33 cellular contexts compared by ENCODE assay signal in the genomic region with DNA sequence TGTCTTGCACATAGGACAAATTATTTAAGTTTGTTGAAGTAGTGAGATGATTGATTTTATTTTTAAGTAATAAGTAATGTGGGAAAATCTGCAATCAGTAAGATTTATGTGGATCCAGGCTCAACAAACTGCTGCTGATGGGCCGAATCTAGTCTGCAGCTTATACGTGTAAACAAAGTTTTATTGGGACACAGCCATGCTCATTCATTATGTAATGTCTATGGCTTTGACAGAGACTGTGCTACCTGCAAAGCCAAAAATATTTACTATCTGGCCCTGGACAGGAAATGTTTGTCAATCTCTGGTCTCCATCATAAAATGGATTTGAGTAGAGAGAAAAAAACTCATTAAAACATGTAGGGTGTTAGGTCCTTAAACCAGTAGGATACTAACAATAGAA.
"Had no signal": no experiment of that assay in that cellular context is flagged by ENCODE, and none has a peak within 500 bp of the region (broad histone marks: within the 10 kb centered on the region; RNA-seq: fewer than 3 reads in every experiment).

No MANE protein-coding gene starts in this region.

- H3K36me3 ChIP-seq: adrenal gland, brain microvascular endothelial cell, breast epithelium had no signal

- H3K4me3 ChIP-seq: adrenal gland, body of pancreas, breast epithelium had no signal

- H3K27me3 ChIP-seq: adrenal gland, body of pancreas, brain microvascular endothelial cell, breast epithelium had no signal

- H3K9me3 ChIP-seq: adrenal gland, body of pancreas, breast epithelium had no signal

- DNase-seq: activated B cell treated with CpG ODN at 0.5 μM for 24 hours; activated CD4-positive, alpha-beta memory T cell treated with anti-CD3 and anti-CD28 coated beads for 36 hours; activated CD4-positive, alpha-beta T cell treated with anti-CD3 and anti-CD28 coated beads for 4 hours; activated CD4-positive, alpha-beta T cell treated with anti-CD3 and anti-CD28 coated beads, Interleukin-2, amount 10 ng/mL, durations not matched to agents 24 days and 14 days; activated CD4-positive, alpha-beta T cell treated with anti-CD3 and anti-CD28 coated beads, Interleukin-2, amount 50 U/mL, for 1 hour; activated CD4-positive, alpha-beta T cell treated with anti-CD3 and anti-CD28 coated beads, Interleukin-2, amount 50 U/mL, for 4 hours; activated CD4-positive, CD25-positive, alpha-beta regulatory T cell treated with anti-CD3 and anti-CD28 coated beads, Interleukin-2, amount 50 U/mL, for 72 hours; activated CD8-positive, alpha-beta memory T cell treated with anti-CD3 and anti-CD28 coated beads, Interleukin-2, amount 50 U/mL, for 4 hours; activated CD8-positive, alpha-beta T cell treated with anti-CD3 and anti-CD28 coated beads for 36 hours; activated effector memory CD4-positive, alpha-beta T cell treated with anti-CD3 and anti-CD28 coated beads, Interleukin-2, amount 50 U/mL, for 16 hours; activated gamma-delta T cell treated with Interleukin-2 at 50 U/mL for 16 hours; activated naive CD4-positive, alpha-beta T cell; activated naive CD4-positive, alpha-beta T cell treated with anti-CD3 and anti-CD28 coated beads for 36 hours; activated naive CD4-positive, alpha-beta T cell treated with anti-CD3 and anti-CD28 coated beads, Interleukin-2, amount 50 U/mL, for 16 hours; activated naive CD8-positive, alpha-beta T cell treated with anti-CD3 and anti-CD28 coated beads for 36 hours; activated T-cell treated with anti-CD3 and anti-CD28 coated beads for 4 hours; activated T-cell treated with anti-CD3 and anti-CD28 coated beads, Interleukin-2, amount 50 U/mL, for 1 hour; activated T-cell treated with anti-CD3 and anti-CD28 coated beads, Interleukin-2, amount 50 U/mL, for 4 hours; activated T-cell treated with anti-CD3 and anti-CD28 coated beads, Interleukin-2, amount 50 U/mL, for 72 hours; adrenal gland; amniotic stem cell; aorta; body of pancreas; brain microvascular endothelial cell; central memory CD4-positive, alpha-beta T cell; T-helper 2 cell; T-helper 9 cell had no signal

- H3K27ac ChIP-seq: adrenal gland, body of pancreas, brain microvascular endothelial cell, breast epithelium, VCaP had no signal

- ATAC-seq: activated CD8-positive, alpha-beta T cell treated with anti-CD3 and anti-CD28 coated beads for 36 hours; activated naive CD4-positive, alpha-beta T cell treated with anti-CD3 and anti-CD28 coated beads, Interleukin-2, amount 50 U/mL, for 72 hours; activated T-cell treated with anti-CD3 and anti-CD28 coated beads, Interleukin-2, amount 50 U/mL, for 4 hours; activated T-cell treated with anti-CD3 and anti-CD28 coated beads, Interleukin-2, amount 50 U/mL, for 72 hours; activated T-helper 17 cell treated with anti-CD3 and anti-CD28 coated beads, Interleukin-2, amount 50 U/mL, for 72 hours; body of pancreas had no signal

- H3K4me1 ChIP-seq: adrenal gland, body of pancreas, breast epithelium had no signal

- FAIRE-seq: astrocyte, TTC549 had no signal
